In genomic region chr6:15623282-15624116, GRCh38 we compare ENCODE assay signal across 8 cellular contexts. TPM values are rescaled to one million over a fixed set of nuclear protein-coding genes. Genes with fewer than 3 reads are reported as not detected.
DNase-seq lines count a peak whose midpoint lies in the region; ATAC-seq, FAIRE-seq and TF ChIP-seq lines count a peak whose summit lies in the region.

No MANE protein-coding gene starts in this region.

- H3K9me3 ChIP-seq in OCI-LY3 (ENCODE audit: insufficient read depth, low read length): no peaks in the 10 kb centered on the region
- no peaks in the 10 kb centered on the region for H3K9me3 ChIP-seq in H1 (ENCODE audit: insufficient read depth in 2 of 2, low read depth in 1 of 2, low read length in 1 of 2)

- H3K36me3 ChIP-seq in OCI-LY3 (replicated peaks; ENCODE audit: low read depth, low read length) (no peaks in the 10 kb centered on the region), H1 (ENCODE audit: control insufficient read depth in 2 of 4, insufficient read depth in 4 of 4, low read length in 3 of 4) (no peaks in the 10 kb centered on the region; a peak in 1 of 8 replicates)

- H2AFZ ChIP-seq in OCI-LY3 (ENCODE audit: low read depth, low read length): no peak overlapping the region
- no peak overlapping the region for H2AFZ ChIP-seq in H1 (ENCODE audit: low read length)

- no peaks in the 10 kb centered on the region for H3K9me3 Mint-ChIP-seq in activated CD8-positive, alpha-beta T cell treated with anti-CD3 and anti-CD28 coated beads for 36 hours
- no peaks in the 10 kb centered on the region for H3K9me3 Mint-ChIP-seq in activated CD8-positive, alpha-beta T cell treated with anti-CD3 and anti-CD28 coated beads, Interleukin-2, amount 10 ng/mL, durations not matched to agents 7 days and 5 days (ENCODE audit: insufficient read depth)
- no peaks in the 10 kb centered on the region for H3K9me3 Mint-ChIP-seq in osteocyte (ENCODE audit: unreplicated experiment)

- no peak for TF ChIP-seq EP300 in H1 (IDR thresholded peaks at IDR 0.05; ENCODE audit: borderline replicate concordance in 1 of 2, low read depth in 2 of 2, low read length in 2 of 2)

- POLR2A ChIA-PET in activated CD8-positive, alpha-beta T cell treated with anti-CD3 and anti-CD28 coated beads for 36 hours (lab: Charles Lee): interaction anchor here (0.7 kb wide), 2 partner anchors 179 to 728 kb away, joined by 3 read pairs; no protein-coding TSS in a partner anchor
- POLR2A ChIA-PET in activated CD8-positive, alpha-beta T cell treated with anti-CD3 and anti-CD28 coated beads, Interleukin-2, amount 10 ng/mL, durations not matched to agents 7 days and 5 days (lab: Charles Lee): no interaction called here
- POLR2A ChIA-PET in H1 (lab: Charles Lee; ENCODE audit: partially characterized antibody): interaction anchor here (0.9 to 1.4 kb wide), 3 partner anchors 99 to 104 kb away, joined by 3 read pairs; no protein-coding TSS in a partner anchor

- H4K5ac ChIP-seq in H1 (ENCODE audit: insufficient read length, low read depth, low read length): no peak overlapping the region

- intact Hi-C loops in activated CD8-positive, alpha-beta T cell treated with anti-CD3 and anti-CD28 coated beads for 36 hours (cut with micrococcal nuclease): loop anchor here (5.0 kb wide), 2 partner anchors 101 to 376 kb away; partner anchors contain the start of gene JARID2

- no peak overlapping the region for H3K23ac ChIP-seq in H1 (ENCODE audit: insufficient read length)

- no peak overlapping the region for H2BK120ac ChIP-seq in H1 (replicated peaks; ENCODE audit: low read depth, low read length)

- no peak overlapping the region for H3K4ac ChIP-seq in H1 (replicated peaks; ENCODE audit: insufficient read length, low read depth, low read length)

- H2BK20ac ChIP-seq in H1 (ENCODE audit: low read length): no peak overlapping the region; the same call in 1 of the 2 replicates

- H2BK15ac ChIP-seq in H1 (ENCODE audit: low read length): no peak overlapping the region

- no peaks in the 10 kb centered on the region for H3K27me3 Mint-ChIP-seq in activated CD8-positive, alpha-beta T cell treated with anti-CD3 and anti-CD28 coated beads for 36 hours
- no peaks in the 10 kb centered on the region for H3K27me3 Mint-ChIP-seq in activated CD8-positive, alpha-beta T cell treated with anti-CD3 and anti-CD28 coated beads, Interleukin-2, amount 10 ng/mL, durations not matched to agents 7 days and 5 days (ENCODE audit: low read depth)
- H3K27me3 Mint-ChIP-seq in osteocyte (ENCODE audit: unreplicated experiment): no peaks in the 10 kb centered on the region

- no peak overlapping the region for H3K4me2 ChIP-seq in OCI-LY3 (ENCODE audit: low read length)
- no peak overlapping the region for H3K4me2 ChIP-seq in H1 (ENCODE audit: insufficient read depth in 1 of 2, low read depth in 2 of 2, low read length in 2 of 2)

- H4K20me1 ChIP-seq in OCI-LY3 (ENCODE audit: insufficient read depth, low read length) (no peaks in the 10 kb centered on the region), H1 (replicated peaks in 1 of 2; ENCODE audit: control insufficient read depth in 1 of 2, insufficient read depth in 2 of 2, low read length in 2 of 2) (peaks cover 2 to 4% of the 10 kb centered on the region in 2 experiments)

- H3K4me3 Mint-ChIP-seq in activated CD8-positive, alpha-beta T cell treated with anti-CD3 and anti-CD28 coated beads for 36 hours: no peak overlapping the region
- no peak overlapping the region for H3K4me3 Mint-ChIP-seq in activated CD8-positive, alpha-beta T cell treated with anti-CD3 and anti-CD28 coated beads, Interleukin-2, amount 10 ng/mL, durations not matched to agents 7 days and 5 days
- H3K4me3 Mint-ChIP-seq in osteocyte (ENCODE audit: unreplicated experiment): no peak overlapping the region

- H3K4me3 ChIP-seq in OCI-LY3 (ENCODE audit: low read length): no peak overlapping the region
- H3K4me3 ChIP-seq in H1 (ENCODE audit: extremely low read depth in 1 of 4, insufficient read depth in 2 of 4, low read depth in 3 of 4, low read length in 4 of 4): no peak overlapping the region

- no peak overlapping the region for H3K56ac ChIP-seq in H1 (replicated peaks; ENCODE audit: insufficient read length, low read depth, low read length)

- H3K18ac ChIP-seq in H1 (ENCODE audit: extremely low read depth, low read length): no peak overlapping the region

- H2AK5ac ChIP-seq in H1 (ENCODE audit: low read depth, low read length): peak overlapping the region; percentile 90; the same call in 1 of the 2 replicates

- ATAC-seq in activated CD8-positive, alpha-beta T cell treated with anti-CD3 and anti-CD28 coated beads for 36 hours: peak; percentile 50
- no peak for ATAC-seq in activated CD8-positive, alpha-beta T cell treated with anti-CD3 and anti-CD28 coated beads, Interleukin-2, amount 10 ng/mL, durations not matched to agents 7 days and 5 days
- ATAC-seq in GM19023 (IDR thresholded peaks at IDR 0.05; ENCODE audit: unreplicated experiment) (no peak), GM21528 (IDR thresholded peaks at IDR 0.05; ENCODE audit: low FRiP score, unreplicated experiment) (no peak), HG02884 (IDR thresholded peaks at IDR 0.05; ENCODE audit: unreplicated experiment) (no peak)

- H3K14ac ChIP-seq in H1 (ENCODE audit: insufficient read length): no peak overlapping the region

- FAIRE-seq in H1 (lab: Jason Lieb, UNC): no peak

- no peaks in the 10 kb centered on the region for H3K79me1 ChIP-seq in H1 (ENCODE audit: low read depth, low read length)

- no peaks in the 10 kb centered on the region for H3K23me2 ChIP-seq in H1 (ENCODE audit: low read depth, low read length)

- H3K9ac ChIP-seq in OCI-LY3 (ENCODE audit: low read length) (no peak overlapping the region), H1 (replicated peaks in 1 of 4; ENCODE audit: extremely low read depth in 1 of 4, low read depth in 3 of 4, low read length in 3 of 4) (no peak overlapping the region)

- peak in 1 of 2 experiments; percentile 45; a peak in 3 of 4 replicates for TF ChIP-seq RAD21 in H1 (IDR thresholded peaks at IDR 0.05 in 1 of 2, conservative IDR thresholded peaks at IDR 0.05 in 1 of 2; ENCODE audit: low read depth in 2 of 2, low read length in 2 of 2)

- H2BK5ac ChIP-seq in H1 (ENCODE audit: low read depth, low read length): peak overlapping the region; percentile 31; the same call in 1 of the 2 replicates

- no peaks in the 10 kb centered on the region for H3K79me2 ChIP-seq in OCI-LY3 (ENCODE audit: low read length)
- 0 out of 4 replicates have a peak, but pooled peaks cover 0 to 9% of the 10 kb centered on the region in 2 experiments for H3K79me2 ChIP-seq in H1 (ENCODE audit: control insufficient read depth in 1 of 2, insufficient read depth in 2 of 2, low read length in 2 of 2)

- 83% methylated on average over 8 of the region's 8 CpGs; no CpG with 5 or more reads in 1 of the 2 experiments for WGBS in H1 (ENCODE audit: extremely low coverage in 1 of 2, insufficient coverage in 1 of 2, insufficient read length in 1 of 2, insufficient replicate concordance in 2 of 2, low coverage in 1 of 2, low lambda C conversion rate in 2 of 2, missing lambda C conversion rate in 1 of 2), 2 experiments

- CTCF ChIA-PET in activated CD8-positive, alpha-beta T cell treated with anti-CD3 and anti-CD28 coated beads for 36 hours (lab: Charles Lee): interaction anchor here (0.7 to 5.6 kb wide), 26 partner anchors 9 to 1412 kb away, joined by 3 to 39 read pairs (median 4); no protein-coding TSS in a partner anchor
- CTCF ChIA-PET in activated CD8-positive, alpha-beta T cell treated with anti-CD3 and anti-CD28 coated beads, Interleukin-2, amount 10 ng/mL, durations not matched to agents 7 days and 5 days (lab: Charles Lee): interaction anchor here (0.6 to 3.7 kb wide), 23 partner anchors 9 to 1484 kb away, joined by 3 to 14 read pairs (median 4); no protein-coding TSS in a partner anchor
- CTCF ChIA-PET in H1 (lab: Charles Lee; ENCODE audit: partially characterized antibody): interaction anchor here (0.7 to 6.1 kb wide), 29 partner anchors 8 to 1576 kb away, joined by 3 to 36 read pairs (median 4); no protein-coding TSS in a partner anchor

- TF ChIP-seq CTCF in activated CD8-positive, alpha-beta T cell treated with anti-CD3 and anti-CD28 coated beads for 36 hours (IDR thresholded peaks at IDR 0.05): peak; percentile 70
- peak; percentile 55 for TF ChIP-seq CTCF in OCI-LY3 (IDR thresholded peaks at IDR 0.05; ENCODE audit: low read depth, low read length)
- peak in 1 of 3 experiments; percentile 16; a peak in 2 of 4 replicates for TF ChIP-seq CTCF in H1 (IDR thresholded peaks at IDR 0.05; ENCODE audit: control extremely low read depth in 1 of 3, insufficient read depth in 1 of 3, low read depth in 1 of 3, low read length in 3 of 3)
- TF ChIP-seq CTCF in osteocyte (IDR thresholded peaks at IDR 0.05): peak; percentile 63

- no peak overlapping the region for H3K27ac ChIP-seq in OCI-LY3 (ENCODE audit: low read length)
- H3K27ac ChIP-seq in H1 (ENCODE audit: low read depth, low read length): no peak overlapping the region

- H4K91ac ChIP-seq in H1 (replicated peaks; ENCODE audit: insufficient read length, low read length): no peak overlapping the region

- no peak for TF ChIP-seq POLR2A in H1 (IDR thresholded peaks at IDR 0.05; ENCODE audit: control extremely low read depth in 1 of 2, low read depth in 2 of 2, low read length in 2 of 2)

- peak overlapping the region; percentile 38 for H3K27ac Mint-ChIP-seq in activated CD8-positive, alpha-beta T cell treated with anti-CD3 and anti-CD28 coated beads for 36 hours
- no peak overlapping the region for H3K27ac Mint-ChIP-seq in activated CD8-positive, alpha-beta T cell treated with anti-CD3 and anti-CD28 coated beads, Interleukin-2, amount 10 ng/mL, durations not matched to agents 7 days and 5 days
- peak overlapping the region; percentile 52 for H3K27ac Mint-ChIP-seq in osteocyte (ENCODE audit: unreplicated experiment)

- H4K8ac ChIP-seq in H1 (ENCODE audit: extremely low read depth, insufficient read depth, low read length): no peak overlapping the region

- no peak for DNase-seq in activated CD8-positive, alpha-beta T cell treated with anti-CD3 and anti-CD28 coated beads for 36 hours
- no peak for DNase-seq in activated CD8-positive, alpha-beta T cell treated with anti-CD3 and anti-CD28 coated beads, Interleukin-2, amount 10 ng/mL, durations not matched to agents 7 days and 5 days
- DNase-seq in H1 (ENCODE audit: low read depth in 1 of 2, low spot score in 2 of 2): no peak
- no peak for DNase-seq in osteocyte (ENCODE audit: extremely low spot score, unreplicated experiment)

- H3K4me1 Mint-ChIP-seq in activated CD8-positive, alpha-beta T cell treated with anti-CD3 and anti-CD28 coated beads for 36 hours (ENCODE audit: low read depth): peaks cover 59% of the 10 kb centered on the region
- peaks cover 25% of the 10 kb centered on the region for H3K4me1 Mint-ChIP-seq in activated CD8-positive, alpha-beta T cell treated with anti-CD3 and anti-CD28 coated beads, Interleukin-2, amount 10 ng/mL, durations not matched to agents 7 days and 5 days (ENCODE audit: low read depth)
- H3K4me1 Mint-ChIP-seq in osteocyte (ENCODE audit: unreplicated experiment): peaks cover 35% of the 10 kb centered on the region

- peaks cover 12% of the 10 kb centered on the region for H3K4me1 ChIP-seq in OCI-LY3 (ENCODE audit: low read length)
- 0 out of 7 replicates have a peak, but pooled peaks cover 0 to 4% (median 1%) of the 10 kb centered on the region in 4 experiments for H3K4me1 ChIP-seq in H1 (replicated peaks in 1 of 4; ENCODE audit: control insufficient read depth in 3 of 4, insufficient read depth in 4 of 4, low read length in 3 of 4)

- H2BK12ac ChIP-seq in H1 (ENCODE audit: low read depth, low read length): no peak overlapping the region; the same call in 1 of the 2 replicates

- H3K27me3 ChIP-seq in OCI-LY3 (ENCODE audit: low read depth, low read length) (no peaks in the 10 kb centered on the region), H1 (replicated peaks in 1 of 4; ENCODE audit: control insufficient read depth in 3 of 4, extremely low read depth in 1 of 4, insufficient read depth in 3 of 4, low read length in 3 of 4) (no peaks in the 10 kb centered on the region)

- H3K36me3 Mint-ChIP-seq in activated CD8-positive, alpha-beta T cell treated with anti-CD3 and anti-CD28 coated beads for 36 hours (ENCODE audit: low read depth): peaks cover 18% of the 10 kb centered on the region
- H3K36me3 Mint-ChIP-seq in activated CD8-positive, alpha-beta T cell treated with anti-CD3 and anti-CD28 coated beads, Interleukin-2, amount 10 ng/mL, durations not matched to agents 7 days and 5 days (ENCODE audit: low read depth): peaks cover 10% of the 10 kb centered on the region
- H3K36me3 Mint-ChIP-seq in osteocyte (ENCODE audit: unreplicated experiment): peaks cover 1% of the 10 kb centered on the region

RNA-seq across cellular contexts. Expression of gene DTNBP1, which starts 39.3 kb away (rescaled TPM):
- 10 to 100 TPM; 12.6 to 14.6 TPM for total RNA-seq in activated CD8-positive, alpha-beta T cell treated with anti-CD3 and anti-CD28 coated beads for 36 hours
- total RNA-seq in activated CD8-positive, alpha-beta T cell treated with anti-CD3 and anti-CD28 coated beads, Interleukin-2, amount 10 ng/mL, durations not matched to agents 7 days and 5 days: 10 to 100 TPM; 17.7 to 19.0 TPM
- total RNA-seq in H1 (2021; fragmentation: NEBNext Ultra II Directional; extraction: Animal tissue kit (Norgen Biotek cat#: 25700)): 13.5 and 13.9 TPM in 2 replicates
- 16.8 and 22.1 TPM in 2 replicates for polyA plus RNA-seq in H1 (2011; rRNA removed)
- polyA plus RNA-seq in H1 (2011; cell fraction: cytosol; rRNA removed): 16.9 TPM
- polyA plus RNA-seq in H1 (2011; cell fraction: nucleus; rRNA removed): 21.6 TPM
- 12.6 to 16.3 TPM (median 14.1 TPM) in 4 replicates for polyA plus RNA-seq in H1 (2012, experiment 1 of 2)
- 11.7 TPM for polyA plus RNA-seq in H1 (2012, experiment 2 of 2)
- 7.4 TPM for polyA plus RNA-seq in H1 (2013, experiment 1 of 2)
- 7.9 TPM for polyA plus RNA-seq in H1 (2013, experiment 2 of 2)
- polyA minus RNA-seq in H1 (2011; rRNA and poly(A)+ RNA removed): 10.5 and 13.8 TPM in 2 replicates
- 8.7 TPM for polyA minus RNA-seq in H1 (2011; cell fraction: cytosol; rRNA and poly(A)+ RNA removed)
- polyA minus RNA-seq in H1 (2011; cell fraction: nucleus; rRNA and poly(A)+ RNA removed): 15.4 TPM
- 20.1 and 21.5 TPM in 2 replicates for total RNA-seq in osteocyte
